ENCODE assay signal across 20 cellular contexts in the genomic region with DNA sequence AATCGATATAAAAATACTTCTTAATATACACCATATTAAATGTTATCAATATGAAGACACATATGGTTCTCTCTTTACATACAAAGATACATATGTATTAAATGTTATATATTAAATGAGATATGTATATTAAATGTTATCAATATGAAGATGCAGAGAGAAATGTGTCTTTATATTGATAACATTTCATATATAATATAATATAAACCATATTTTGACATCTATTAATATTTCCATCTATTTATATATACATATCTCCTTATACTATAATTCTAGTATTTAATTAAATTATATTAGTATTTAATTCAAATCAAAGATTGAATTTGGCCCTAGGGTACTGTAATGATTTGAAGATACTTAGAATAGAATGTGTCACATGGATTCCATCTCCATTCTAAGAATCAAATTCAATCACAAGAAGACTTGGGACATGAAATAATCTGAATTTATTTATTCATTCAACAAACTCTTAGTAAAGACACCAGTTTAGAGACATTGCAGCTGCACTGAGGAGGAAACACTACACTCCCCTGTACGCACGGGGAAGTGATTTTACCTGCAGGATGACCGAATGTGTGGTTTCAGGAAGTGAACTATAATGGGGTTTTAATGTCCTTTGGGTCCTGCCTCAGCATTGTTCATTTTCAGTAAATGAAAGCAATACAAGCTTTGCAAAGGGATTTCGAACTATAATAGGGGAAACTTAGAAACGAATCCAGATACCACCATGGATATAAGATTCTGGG.
DNase-seq lines count a peak whose midpoint lies in the region; ATAC-seq, FAIRE-seq and TF ChIP-seq lines count a peak whose summit lies in the region.
"Had no signal": no experiment of that assay in that cellular context is flagged by ENCODE, and none has a peak within 500 bp of the region (broad histone marks: within the 10 kb centered on the region; RNA-seq: fewer than 3 reads in every experiment).

No MANE protein-coding gene starts in this region.

- peak; percentile 69 for FAIRE-seq in colon (lab: Jason Lieb, UNC)

- peak overlapping the region in 8 of 10 donors; percentile 10 to 70 (median 33) for H3K27ac ChIP-seq in heart right ventricle
- H3K27ac ChIP-seq: SJCRH30 had no signal

- H3K4me1 ChIP-seq in heart right ventricle (peaks cover 0 to 23% (median 0%) of the 10 kb centered on the region in 9 donors), mucosa of descending colon (ENCODE audit: low read depth) (peaks cover 10% of the 10 kb centered on the region)

- no peaks in the 10 kb centered on the region for H3K27me3 ChIP-seq in heart right ventricle
- H3K27me3 ChIP-seq: BE2C, SJCRH30 had no signal

- H3K9me3 ChIP-seq in heart right ventricle (no peaks in the 10 kb centered on the region), mucosa of descending colon (no peaks in the 10 kb centered on the region)
- H3K9me3 ChIP-seq: BE2C, SJCRH30 had no signal

- DNase-seq in heart right ventricle, result no peak
- no peak for DNase-seq in Right ventricle myocardium inferior (ENCODE audit: missing footprints)
- DNase-seq in mucosa of descending colon, result peak in 1 of 3 donors; percentile 34
- no peak for DNase-seq in GF-D8 (lab: John Stamatoyannopoulos, UW)
- no peak for DNase-seq in activated CD4-positive, alpha-beta T cell treated with anti-CD3 and anti-CD28 coated beads, Interleukin-2, amount 50 U/mL, for 1 hour
- no peak for DNase-seq in NCI-H446 treated with DMSO at 0.1 percent for 48 hours (lab: John Stamatoyannopoulos, UW)
- DNase-seq: 8988T; BE2C; CD4-positive, CD25-positive, alpha-beta regulatory T cell; COR-L47; GDM1; GOT3; KBM-7; NCI-H1694 treated with DMSO at 0.1 percent for 48 hours; NCI-H2107; NCI-H510A treated with DMSO at 0.1 percent for 48 hours; SJCRH30 had no signal

- WGBS in heart right ventricle, 2 donors, result 81 to 82% methylated on average over 6 of the region's 6 CpGs

- H3K36me3 ChIP-seq in heart right ventricle (no peaks in the 10 kb centered on the region), mucosa of descending colon (ENCODE audit: low read depth) (no peaks in the 10 kb centered on the region)
- H3K36me3 ChIP-seq: BE2C, SJCRH30 had no signal

- ATAC-seq in heart right ventricle (no peak), Right ventricle myocardium inferior (no peak), mucosa of descending colon (peak; percentile 65), GM18520 (IDR thresholded peaks at IDR 0.05; ENCODE audit: unreplicated experiment) (no peak)
- ATAC-seq: HCT116 had no signal

- intact Hi-C loops in heart right ventricle (cut with DNase I), result loop anchor here in 5 of 10 donors (5.0 to 10.0 kb wide), 6 partner anchors 74 to 366 kb away; a partner anchor contains a TSS
- intact Hi-C loops in Right ventricle myocardium inferior (cut with DNase I), result loop anchor here (5.0 kb wide), 1 partner anchor 151 kb away; no protein-coding TSS in a partner anchor
- intact Hi-C loops in mucosa of descending colon (cut with DNase I, micrococcal nuclease), result loop anchor here in 1 of 2 donors (10.0 kb wide), 1 partner anchor 366 kb away; a partner anchor contains a TSS

- TF ChIP-seq CTCF in heart right ventricle (IDR thresholded peaks at IDR 0.05) (no peak), mucosa of descending colon (IDR thresholded peaks at IDR 0.05) (no peak)

- no peak overlapping the region for H3K4me3 ChIP-seq in heart right ventricle
- no peak overlapping the region for H3K4me3 ChIP-seq in mucosa of descending colon
- H3K4me3 ChIP-seq: SJCRH30 had no signal
